ENCODE assay signal across 2 cellular contexts in the genomic region with DNA sequence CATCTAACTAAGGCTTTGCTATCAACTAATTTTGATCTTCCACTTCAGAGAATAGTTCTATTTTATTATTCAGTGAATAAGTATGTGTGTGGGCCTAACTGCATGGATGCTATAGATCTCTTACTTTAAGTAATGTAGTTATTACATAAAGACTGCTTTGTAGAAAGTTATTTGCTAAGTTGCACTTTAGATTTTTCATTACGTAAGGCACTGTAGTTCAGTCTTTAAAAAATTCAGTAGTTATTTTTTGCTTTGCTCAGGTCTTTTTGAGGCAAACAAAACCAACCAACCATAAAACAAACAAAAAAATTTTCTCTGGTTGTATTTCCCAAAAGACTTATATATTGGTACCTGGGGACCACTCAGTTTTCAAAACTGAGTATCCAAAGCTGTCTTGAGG.
TF ChIP-seq lines count a peak whose summit lies in the region.

No MANE protein-coding gene starts in this region.

TF ChIP-seq in IMR-90, 13 proteins besides CTCF, POLR2A, EP300 and RAD21:
- TF ChIP-seq CHD1 (IDR thresholded peaks at IDR 0.05; ENCODE audit: low read depth, low read length) (no peak), MAFK (IDR thresholded peaks at IDR 0.05; ENCODE audit: low read depth, low read length) (peak; percentile 49)

TF ChIP-seq in K562, 482 proteins besides CTCF, POLR2A, EP300 and RAD21:
- TF ChIP-seq ZNF316 (IDR thresholded peaks at IDR 0.05) = 0 out of 2 replicates have a peak, but pooled peaks have one; percentile 17
- TF ChIP-seq CBX1 (IDR thresholded peaks at IDR 0.05; ENCODE audit: low read depth) = no peak
- TF ChIP-seq, protein P1, sequence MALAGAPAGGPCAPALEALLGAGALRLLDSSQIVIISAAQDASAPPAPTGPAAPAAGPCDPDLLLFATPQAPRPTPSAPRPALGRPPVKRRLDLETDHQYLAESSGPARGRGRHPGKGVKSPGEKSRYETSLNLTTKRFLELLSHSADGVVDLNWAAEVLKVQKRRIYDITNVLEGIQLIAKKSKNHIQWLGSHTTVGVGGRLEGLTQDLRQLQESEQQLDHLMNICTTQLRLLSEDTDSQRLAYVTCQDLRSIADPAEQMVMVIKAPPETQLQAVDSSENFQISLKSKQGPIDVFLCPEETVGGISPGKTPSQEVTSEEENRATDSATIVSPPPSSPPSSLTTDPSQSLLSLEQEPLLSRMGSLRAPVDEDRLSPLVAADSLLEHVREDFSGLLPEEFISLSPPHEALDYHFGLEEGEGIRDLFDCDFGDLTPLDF (CRISPR knock-in tag; IDR thresholded peaks at IDR 0.05) = no peak
TF ChIP-seq in K562: peak in this region for 1.
